22 cellular contexts compared by ENCODE assay signal in the genomic region with DNA sequence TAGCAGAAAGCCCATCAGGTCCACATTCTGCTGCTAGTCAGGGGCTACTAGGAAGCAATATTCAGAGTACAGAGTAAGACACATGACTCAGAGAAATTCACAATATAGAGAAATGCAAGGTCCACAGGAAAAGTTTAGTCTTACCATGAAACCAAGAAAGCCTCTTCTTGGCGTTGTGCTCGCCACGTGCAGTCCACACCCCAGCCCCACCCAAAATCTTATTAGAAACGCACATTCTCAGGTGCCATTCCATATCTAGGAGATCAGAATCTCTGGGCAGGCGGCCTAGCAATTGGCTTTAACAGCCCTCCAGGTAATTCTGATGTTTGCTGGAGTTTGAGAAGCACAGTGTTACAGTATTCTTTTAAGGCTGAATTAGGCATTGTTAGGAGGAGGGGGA.
"Had no signal": no experiment of that assay in that cellular context is flagged by ENCODE, and none has a peak within 500 bp of the region (broad histone marks: within the 10 kb centered on the region; RNA-seq: fewer than 3 reads in every experiment).

No MANE protein-coding gene starts in this region.

- H3K9me3 Mint-ChIP-seq: effector memory CD8-positive, alpha-beta T cell; immature natural killer cell; naive thymus-derived CD8-positive, alpha-beta T cell; stimulated activated naive B cell treated with anti-CD40 and anti-IgM and Interleukin-4, amounts not matched to agents 10 μg/mL and 1 μg/mL and 100 μg/mL, for 72 hours; stimulated activated naive CD8-positive, alpha-beta T cell treated with anti-CD3 and anti-CD28 coated beads, Interleukin-15, Interleukin-2, amounts not matched to agents 100 ng/mL and 50 ng/mL, for 24 hours had no signal

- H3K27me3 Mint-ChIP-seq: stimulated activated naive CD8-positive, alpha-beta T cell treated with anti-CD3 and anti-CD28 coated beads, Interleukin-15, Interleukin-2, amounts not matched to agents 100 ng/mL and 50 ng/mL, for 24 hours had no signal

- H3K4me3 ChIP-seq: psoas muscle, skin epidermis, thoracic aorta, tibial nerve, vagina had no signal

- H3K27ac Mint-ChIP-seq: effector memory CD8-positive, alpha-beta T cell; immature natural killer cell; nephron progenitor cell; stimulated activated naive B cell treated with anti-CD40 and anti-IgM and Interleukin-4, amounts not matched to agents 10 μg/mL and 1 μg/mL and 100 μg/mL, for 72 hours; stimulated activated naive CD8-positive, alpha-beta T cell treated with anti-CD3 and anti-CD28 coated beads, Interleukin-15, Interleukin-2, amounts not matched to agents 100 ng/mL and 50 ng/mL, for 24 hours had no signal

- DNase-seq: cortex of kidney; effector memory CD8-positive, alpha-beta T cell; erythroblast; hypothalamus; immature natural killer cell; islet precursor cell; mesendoderm; midbrain; naive thymus-derived CD8-positive, alpha-beta T cell; nephron progenitor cell; nucleus accumbens; psoas muscle; right cardiac atrium; stimulated activated CD4-positive, alpha-beta T cell treated with anti-CD3 and anti-CD28 coated beads, Interleukin-15, amount 100 ng/mL, for 24 hours; stimulated activated CD4-positive, alpha-beta T cell treated with anti-CD3 and anti-CD28 coated beads, Interleukin-2, amount 100 ng/mL, for 48 hours; stimulated activated naive B cell treated with anti-CD40 and anti-IgM and Interleukin-4, amounts not matched to agents 10 μg/mL and 1 μg/mL and 100 μg/mL, for 72 hours had no signal

- H3K4me3 Mint-ChIP-seq: effector memory CD8-positive, alpha-beta T cell; immature natural killer cell; nephron progenitor cell; stimulated activated naive B cell treated with anti-CD40 and anti-IgM and Interleukin-4, amounts not matched to agents 10 μg/mL and 1 μg/mL and 100 μg/mL, for 72 hours; stimulated activated naive CD8-positive, alpha-beta T cell treated with anti-CD3 and anti-CD28 coated beads, Interleukin-15, Interleukin-2, amounts not matched to agents 100 ng/mL and 50 ng/mL, for 24 hours had no signal

- H3K36me3 ChIP-seq: thoracic aorta, tibial nerve, vagina had no signal

- H3K27ac ChIP-seq: psoas muscle, skin epidermis, thoracic aorta, tibial nerve, vagina had no signal

- ATAC-seq: effector memory CD8-positive, alpha-beta T cell; left lobe of liver; naive thymus-derived CD8-positive, alpha-beta T cell; psoas muscle; right cardiac atrium; stimulated activated naive B cell treated with anti-CD40 and anti-IgM and Interleukin-4, amounts not matched to agents 10 μg/mL and 1 μg/mL and 100 μg/mL, for 72 hours had no signal

- H3K4me1 ChIP-seq: psoas muscle had no signal

- H3K36me3 Mint-ChIP-seq: immature natural killer cell; naive thymus-derived CD8-positive, alpha-beta T cell; stimulated activated naive B cell treated with anti-CD40 and anti-IgM and Interleukin-4, amounts not matched to agents 10 μg/mL and 1 μg/mL and 100 μg/mL, for 72 hours had no signal

- H3K27me3 ChIP-seq: tibial nerve, vagina had no signal

- H3K9me3 ChIP-seq: psoas muscle, thoracic aorta, tibial nerve, vagina had no signal

- H3K4me1 Mint-ChIP-seq: immature natural killer cell; naive thymus-derived CD8-positive, alpha-beta T cell had no signal
